9 cellular contexts compared by ENCODE assay signal in the genomic region with DNA sequence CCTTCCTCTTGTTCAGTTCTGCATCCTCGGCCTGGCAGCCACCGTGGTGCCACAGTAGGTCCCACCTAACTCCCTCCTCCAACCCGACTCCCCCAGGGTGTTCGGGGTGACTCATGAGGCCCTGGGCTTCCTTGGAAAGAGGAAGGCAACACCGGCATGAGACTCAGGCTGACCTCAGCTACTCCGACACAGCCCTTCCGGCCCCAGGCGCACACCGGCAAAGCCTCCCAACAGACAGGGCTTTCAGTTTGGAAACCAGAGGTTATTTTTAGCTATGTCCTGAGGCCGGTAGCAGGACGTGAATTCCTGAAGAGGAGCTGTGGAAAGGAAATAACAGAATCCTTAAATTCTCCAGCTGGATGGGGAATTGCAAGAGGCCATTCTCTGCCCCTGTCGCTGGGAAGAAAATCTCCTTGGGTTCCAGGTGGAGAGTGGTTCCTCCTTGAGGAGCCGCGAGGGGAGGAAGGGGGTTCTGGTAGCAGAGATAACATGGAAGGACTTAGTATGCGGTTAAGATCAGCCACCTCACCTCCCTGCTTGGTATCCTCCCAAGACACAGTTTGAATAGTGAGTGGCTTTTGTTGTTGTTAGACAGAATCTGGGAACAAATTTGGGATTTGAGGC. TPM values are rescaled to one million over a fixed set of nuclear protein-coding genes. Genes with fewer than 3 reads are reported as not detected.
DNase-seq lines count a peak whose midpoint lies in the region; ATAC-seq and TF ChIP-seq lines count a peak whose summit lies in the region.
"Had no signal": no experiment of that assay in that cellular context is flagged by ENCODE, and none has a peak within 500 bp of the region (broad histone marks: within the 10 kb centered on the region; RNA-seq: fewer than 3 reads in every experiment).

No MANE protein-coding gene starts in this region.

- H3K79me2 ChIP-seq in hepatocyte: peaks cover 13% of the 10 kb centered on the region

- DNase-seq in KG1 (lab: John Stamatoyannopoulos, UW) (peak; percentile 49), body of pancreas (peak in 1 of 4 donors; percentile 35), hepatocyte (ENCODE audit: low spot score) (no peak), NCI-H146 (lab: John Stamatoyannopoulos, UW) (no peak), T-helper 9 cell (no peak), GM13976 (ENCODE audit: low spot score) (no peak)
- DNase-seq: activated B cell treated with CpG ODN at 0.5 μM for 24 hours had no signal

- H3K27ac ChIP-seq in body of pancreas (peak overlapping the region in 2 of 4 donors; percentile 35 to 42), hepatocyte (peak overlapping the region; percentile 47), stomach smooth muscle (ENCODE audit: low read length) (peak overlapping the region; percentile 82)

- peak overlapping the region; percentile 43 for H3K4me2 ChIP-seq in hepatocyte

- no peak for TF ChIP-seq POLR2A in body of pancreas (IDR thresholded peaks at IDR 0.05)
- no peak for TF ChIP-seq POLR2A in GM18505 (IDR thresholded peaks at IDR 0.05; ENCODE audit: borderline replicate concordance, extremely low read depth, insufficient read depth, insufficient read length)

- TF ChIP-seq CTCF in body of pancreas (IDR thresholded peaks at IDR 0.05): no peak
- no peak for TF ChIP-seq CTCF in hepatocyte (IDR thresholded peaks at IDR 0.05; ENCODE audit: poor library complexity)
- TF ChIP-seq CTCF in GM13976 (IDR thresholded peaks at IDR 0.05; ENCODE audit: borderline replicate concordance, control extremely low read depth, extremely low read depth, insufficient read depth, missing control alignments): no peak

- peak; percentile 33 for ATAC-seq in body of pancreas
- no peak for ATAC-seq in GM18505 (IDR thresholded peaks at IDR 0.05; ENCODE audit: unreplicated experiment)

- peak overlapping the region in 1 of 2 donors; percentile 53 for H3K9ac ChIP-seq in stomach smooth muscle (ENCODE audit: low read length in 2 of 2)

- H3K4me3 ChIP-seq in body of pancreas (no peak overlapping the region), hepatocyte (no peak overlapping the region), stomach smooth muscle (ENCODE audit: low read length in 2 of 2) (peak overlapping the region; percentile 31 to 55)

- H3K4me1 ChIP-seq in body of pancreas (peaks cover 38% of the 10 kb centered on the region), hepatocyte (ENCODE audit: insufficient read depth) (no peaks in the 10 kb centered on the region), stomach smooth muscle (ENCODE audit: control insufficient read depth, insufficient read depth, low read length) (peaks cover 68% of the 10 kb centered on the region)

- intact Hi-C loops in body of pancreas (cut with DNase I): no loop called here

- no peaks in the 10 kb centered on the region for H3K27me3 ChIP-seq in body of pancreas
- no peaks in the 10 kb centered on the region for H3K27me3 ChIP-seq in hepatocyte
- H3K27me3 ChIP-seq in stomach smooth muscle (ENCODE audit: control insufficient read depth in 1 of 2, insufficient read depth in 2 of 2, low read length in 2 of 2): no peaks in the 10 kb centered on the region

- H4K20me1 ChIP-seq in hepatocyte (ENCODE audit: insufficient read depth, poor library complexity, severe bottlenecking): no peaks in the 10 kb centered on the region

- H2AFZ ChIP-seq in hepatocyte: no peak overlapping the region

- no peaks in the 10 kb centered on the region for H3K9me2 ChIP-seq in hepatocyte (replicated peaks; ENCODE audit: insufficient read depth)

- WGBS in body of pancreas, 2 donors: 66 to 76% methylated on average over 12 to 15 of the region's 15 CpGs
- 67% methylated on average over 15 of the region's 15 CpGs for WGBS in hepatocyte (ENCODE audit: low lambda C conversion rate, missing lambda C conversion rate)

- in situ Hi-C loops in GM13976 (cut with MboI; ENCODE audit: low sequenced_read_pairs, unreplicated experiment): no loop called here

- peaks cover 0 to 15% of the 10 kb centered on the region in 2 donors for H3K36me3 ChIP-seq in body of pancreas (replicated peaks in 1 of 2; ENCODE audit: insufficient read depth in 1 of 2, low read depth in 2 of 2)
- H3K36me3 ChIP-seq in hepatocyte (replicated peaks; ENCODE audit: insufficient read depth, low read depth): no peaks in the 10 kb centered on the region
- H3K36me3 ChIP-seq in stomach smooth muscle (ENCODE audit: control insufficient read depth in 2 of 2, insufficient read depth in 2 of 2, low read length in 2 of 2): peaks cover 10 to 15% of the 10 kb centered on the region in 2 donors

- H3K9me3 ChIP-seq in body of pancreas (no peaks in the 10 kb centered on the region), hepatocyte (ENCODE audit: low read depth) (no peaks in the 10 kb centered on the region), stomach smooth muscle (ENCODE audit: control insufficient read depth in 2 of 2, low read length in 2 of 2) (no peaks in the 10 kb centered on the region)

RNA-seq across cellular contexts. Expression of a gene that starts 24.4 kb away (rescaled TPM):
- total RNA-seq in body of pancreas (10 to 100 TPM; 44.5 to 51.6 TPM), hepatocyte (8.3 and 9.8 TPM in 2 replicates)
- polyA plus RNA-seq in hepatocyte: 13.1 and 16.4 TPM in 2 replicates

Comparison
In these comparisons a context has a peak if more than half of its experiments do, and no peak if none do; other contexts are left out.
1. H3K4me3 ChIP-seq: peak in stomach smooth muscle (2 of 2); none in body of pancreas (0 of 2) and hepatocyte (single experiment).